19 cellular contexts compared by ENCODE assay signal in the genomic region with DNA sequence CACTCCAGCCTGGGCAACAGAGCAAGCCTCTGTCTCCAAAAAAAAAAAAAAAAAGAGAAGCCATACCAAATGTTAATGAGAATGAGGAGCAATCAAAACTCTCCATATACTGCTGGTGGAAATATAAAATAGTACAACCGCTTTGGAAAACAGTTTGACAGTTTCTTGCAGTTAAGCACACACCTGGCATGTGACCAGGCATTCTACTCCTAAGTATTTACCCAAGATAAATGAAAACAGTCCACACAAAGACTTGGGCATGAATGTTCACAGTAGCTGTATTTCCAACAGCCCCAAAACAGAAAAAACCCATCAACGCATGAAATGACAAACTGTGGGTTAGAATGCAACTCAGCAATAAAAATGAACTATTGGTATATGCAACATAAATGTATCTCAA.
"Had no signal": no experiment of that assay in that cellular context is flagged by ENCODE, and none has a peak within 500 bp of the region (broad histone marks: within the 10 kb centered on the region; RNA-seq: fewer than 3 reads in every experiment).

No MANE protein-coding gene starts in this region.

- H3K27ac ChIP-seq: dorsolateral prefrontal cortex, heart left ventricle, WERI-Rb-1 had no signal

- ATAC-seq: activated CD4-positive, alpha-beta T cell treated with anti-CD3 and anti-CD28 coated beads for 36 hours; esophagus mucosa; heart left ventricle; left ventricle myocardium superior; stimulated activated naive CD8-positive, alpha-beta T cell treated with anti-CD3 and anti-CD28 coated beads, Interleukin-15, Interleukin-2, amounts not matched to agents 100 U/mL and 50 U/mL, for 24 hours had no signal

- H3K4me3 ChIP-seq: dorsolateral prefrontal cortex, heart left ventricle had no signal

- FAIRE-seq: endometrium had no signal

- DNase-seq: activated CD4-positive, alpha-beta memory T cell treated with anti-CD3 and anti-CD28 coated beads, Interleukin-2, amount 10 ng/mL, durations not matched to agents 7 days and 5 days; activated CD4-positive, alpha-beta T cell treated with anti-CD3 and anti-CD28 coated beads for 36 hours; activated gamma-delta T cell; activated naive CD8-positive, alpha-beta T cell treated with anti-CD3 and anti-CD28 coated beads for 36 hours; activated T-cell treated with anti-CD3 and anti-CD28 coated beads, Interleukin-2, amount 50 U/mL, for 48 hours; anterior cingulate cortex; dorsolateral prefrontal cortex; foreskin fibroblast; heart left ventricle; islet precursor cell; left ventricle myocardium superior; mesenchymal stem cell; occipital lobe; stimulated activated CD4-positive, alpha-beta T cell treated with anti-CD3 and anti-CD28 coated beads, Interleukin-4, amount 100 ng/mL, for 1 hour; stimulated activated CD8-positive, alpha-beta memory T cell treated with anti-CD3 and anti-CD28 coated beads, Interleukin-4, amount 100 ng/mL, for 48 hours; stimulated activated naive CD8-positive, alpha-beta T cell treated with anti-CD3 and anti-CD28 coated beads, Interleukin-15, Interleukin-2, amounts not matched to agents 100 U/mL and 50 U/mL, for 24 hours; WERI-Rb-1 had no signal

- H3K27me3 ChIP-seq: dorsolateral prefrontal cortex, heart left ventricle had no signal

- H3K9me3 ChIP-seq: heart left ventricle had no signal
